ENCODE assay signal across 8 cellular contexts in genomic region chr9:4297795-4298254, GRCh38. TPM values are rescaled to one million over a fixed set of nuclear protein-coding genes. Genes with fewer than 3 reads are reported as not detected.
A peak's percentile ranks its signal among the peaks of the same experiment; 100 is the strongest.
DNase-seq lines count a peak whose midpoint lies in the region; ATAC-seq, FAIRE-seq and TF ChIP-seq lines count a peak whose summit lies in the region.

No MANE protein-coding gene starts in this region.

- no peak overlapping the region for H2AK5ac ChIP-seq in trophoblast cell (ENCODE audit: low read length)

- peak overlapping the region; percentile 97 for H3K14ac ChIP-seq in trophoblast cell (ENCODE audit: low read length)

- intact Hi-C loops in heart right ventricle (cut with DNase I) = loop anchor here in 2 of 10 donors (5.0 kb wide), 1 partner anchor 61 kb away; no protein-coding TSS in a partner anchor

- H2AFZ ChIP-seq in trophoblast cell (ENCODE audit: insufficient read depth, low read length, poor library complexity) = peak overlapping the region; percentile 84

- ATAC-seq in GM18519 (IDR thresholded peaks at IDR 0.05; ENCODE audit: low FRiP score, unreplicated experiment) (peak; percentile 31), HG03159 (IDR thresholded peaks at IDR 0.05; ENCODE audit: unreplicated experiment) (peak; percentile 42), RWPE2 (ENCODE audit: low read depth) (peak; percentile 24), heart right ventricle (peak; percentile 41 to 60 (median 50))

- H2BK120ac ChIP-seq in trophoblast cell (ENCODE audit: insufficient read depth, low read length, poor library complexity) = peak overlapping the region; percentile 92

- CTCF ChIA-PET in AG04449 (lab: Yijun Ruan, JAX) = interaction anchor here (1.1 to 3.9 kb wide), 9 partner anchors 13 to 192 kb away, joined by 3 to 21 read pairs (median 4); no protein-coding TSS in a partner anchor

- H3K4ac ChIP-seq in trophoblast cell (ENCODE audit: low read depth, low read length) = peak overlapping the region; percentile 81

- peaks cover 28% of the 10 kb centered on the region for H3K79me1 ChIP-seq in trophoblast cell (ENCODE audit: low read length)

- H2BK12ac ChIP-seq in trophoblast cell (ENCODE audit: low read length) = peak overlapping the region; percentile 72

- H3K4me3 ChIP-seq in AG04449 (ENCODE audit: low read depth, low read length) = peak overlapping the region; percentile 84
- H3K4me3 ChIP-seq in RWPE2 (ENCODE audit: severe bottlenecking) = peak overlapping the region; percentile 69
- peak overlapping the region; percentile 58 to 79 (median 75) for H3K4me3 ChIP-seq in heart right ventricle
- peak overlapping the region; percentile 71 for H3K4me3 ChIP-seq in trophoblast cell (ENCODE audit: low read depth, low read length)

- POLR2A ChIA-PET in AG04449 (lab: Yijun Ruan, JAX) = interaction anchor here (0.6 to 1.0 kb wide), 2 partner anchors 35 to 188 kb away, joined by 3 read pairs; no protein-coding TSS in a partner anchor

- no peak for TF ChIP-seq POLR2A in H54 (IDR thresholded peaks at IDR 0.05; ENCODE audit: low read depth, low read length)

- no peak for FAIRE-seq in H54 (lab: Jason Lieb, UNC)

- peak overlapping the region; percentile 57 for H3K9ac ChIP-seq in trophoblast cell (ENCODE audit: low read length)

- H3K27ac ChIP-seq in RWPE2 (ENCODE audit: poor library complexity, severe bottlenecking) (peak overlapping the region; percentile 64), heart right ventricle (peak overlapping the region; percentile 55 to 93 (median 82)), trophoblast cell (ENCODE audit: low read depth, low read length) (peak overlapping the region; percentile 86)

- H2BK5ac ChIP-seq in trophoblast cell (ENCODE audit: low read depth, low read length, poor library complexity) = peak overlapping the region; percentile 87

- H3K9me3 ChIP-seq in RWPE2 (ENCODE audit: severe bottlenecking) (no peaks in the 10 kb centered on the region), heart right ventricle (no peaks in the 10 kb centered on the region), trophoblast cell (ENCODE audit: insufficient read depth, low read depth, low read length) (peaks cover 2% of the 10 kb centered on the region)

- DNase-seq in AG04449 (ENCODE audit: low read depth, low spot score) (no peak), RWPE2 (ENCODE audit: low spot score) (peak; percentile 65), amniotic stem cell (lab: John Stamatoyannopoulos, UW) (peak; percentile 32), heart right ventricle (peak; percentile 52 to 64), trophoblast cell (peak in 1 of 2 donors; percentile 55), H54 (ENCODE audit: insufficient read length, low spot score) (no peak)

- peak overlapping the region; percentile 97 for H3K18ac ChIP-seq in trophoblast cell (ENCODE audit: low read length)

- H3K4me2 ChIP-seq in trophoblast cell (ENCODE audit: low read length) = peak overlapping the region; percentile 96

- H3K36me3 ChIP-seq in RWPE2 (ENCODE audit: low read depth) = no peaks in the 10 kb centered on the region
- H3K36me3 ChIP-seq in heart right ventricle = no peaks in the 10 kb centered on the region
- no peaks in the 10 kb centered on the region for H3K36me3 ChIP-seq in trophoblast cell (ENCODE audit: control insufficient read depth in 1 of 2, insufficient read depth in 2 of 2, low read length in 2 of 2)

- H3K79me2 ChIP-seq in trophoblast cell (ENCODE audit: control insufficient read depth, insufficient read depth, low read length, poor library complexity) = peaks cover 8% of the 10 kb centered on the region

- peak overlapping the region; percentile 98 for H4K8ac ChIP-seq in trophoblast cell (ENCODE audit: low read depth, low read length)

- H3K4me1 ChIP-seq in RWPE2 (ENCODE audit: insufficient read depth, poor library complexity, severe bottlenecking) (peaks cover 40% of the 10 kb centered on the region), heart right ventricle (peaks cover 0 to 63% (median 10%) of the 10 kb centered on the region in 9 donors), trophoblast cell (ENCODE audit: control insufficient read depth in 1 of 2, insufficient read depth in 2 of 2, low read length in 2 of 2) (peaks cover 5 to 11% of the 10 kb centered on the region in 2 experiments)

- H3K27me3 ChIP-seq in RWPE2 (ENCODE audit: insufficient read depth, poor library complexity, severe bottlenecking) (no peaks in the 10 kb centered on the region), heart right ventricle (peaks cover 0 to 27% (median 0%) of the 10 kb centered on the region in 7 donors), trophoblast cell (ENCODE audit: insufficient read depth, low read length) (no peaks in the 10 kb centered on the region)

- H3K23ac ChIP-seq in trophoblast cell (ENCODE audit: low read length) = no peak overlapping the region

- WGBS in heart right ventricle, 2 donors = 0 to 1% methylated on average over 58 of the region's 58 CpGs
- no CpG with 5 or more reads among the region's 58 CpGs for WGBS in trophoblast cell (ENCODE audit: extremely low coverage, insufficient coverage, insufficient read length)

- H4K91ac ChIP-seq in trophoblast cell (ENCODE audit: low read depth, low read length) = peak overlapping the region; percentile 99

- TF ChIP-seq CTCF in AG04449 (IDR thresholded peaks at IDR 0.05; ENCODE audit: insufficient read depth, low read length, missing control alignments) (no peak), RWPE2 (IDR thresholded peaks at IDR 0.05; ENCODE audit: poor library complexity, severe bottlenecking) (no peak), heart right ventricle (IDR thresholded peaks at IDR 0.05) (no peak)

- H4K12ac ChIP-seq in trophoblast cell (ENCODE audit: low read depth, low read length) = peak overlapping the region; percentile 97

RNA-seq across cellular contexts. Expression of gene GLIS3, which starts 2.0 kb away (rescaled TPM):
- total RNA-seq in heart right ventricle = 1 to 10 TPM; 2.3 to 7.5 (median 3.9) TPM
- 1 to 10 TPM in 1 of 2 donors, under 1 TPM in 1; 0.90 to 1.8 TPM for polyA plus RNA-seq in heart right ventricle
- 6.1 and 6.3 TPM in 2 replicates for polyA plus RNA-seq in trophoblast cell (2013)

Comparison
In these comparisons a context has a peak if more than half of its experiments do, and no peak if none do; other contexts are left out.
1. DNase-seq: peak in RWPE2 (single experiment), amniotic stem cell (single experiment) and heart right ventricle (2 of 2); none in AG04449 (single experiment) and H54 (single experiment).
2. Peak in every context shown above with its lines, with median percentiles within 50 percentile points of each other: H3K4me3 ChIP-seq, ATAC-seq and H3K27ac ChIP-seq.